In genomic region chr13:71866173-71867091, GRCh38 we compare ENCODE assay signal across 8 cellular contexts. TPM values are rescaled to one million over a fixed set of nuclear protein-coding genes. Genes with fewer than 3 reads are reported as not detected.
A peak's percentile ranks its signal among the peaks of the same experiment; 100 is the strongest.
DNase-seq lines count a peak whose midpoint lies in the region; ATAC-seq and TF ChIP-seq lines count a peak whose summit lies in the region.

No MANE protein-coding gene starts in this region.

- no peak for TF ChIP-seq EP300 in ovary (IDR thresholded peaks at IDR 0.05)

- no peak for TF ChIP-seq POLR2A in ovary (IDR thresholded peaks at IDR 0.05)

- intact Hi-C loops in head of caudate nucleus (cut with DNase I), result no loop called here
- intact Hi-C loops in ovary (cut with DNase I), result no loop called here

- no peaks in the 10 kb centered on the region for H3K9me3 ChIP-seq in ovary

- 1% methylated on average over 70 to 80 of the region's 80 CpGs for WGBS in ovary, 3 donors

- TF ChIP-seq CTCF in HL-60 (IDR thresholded peaks at IDR 0.05; ENCODE audit: insufficient read depth, low read length) (no peak), ovary (IDR thresholded peaks at IDR 0.05) (no peak)

- no peaks in the 10 kb centered on the region for H3K36me3 ChIP-seq in ovary

- H3K27me3 ChIP-seq in HL-60 (ENCODE audit: insufficient read depth, poor library complexity, severe bottlenecking) (no peaks in the 10 kb centered on the region), ovary (no peaks in the 10 kb centered on the region)

- H3K27ac ChIP-seq in HL-60 (replicated peaks), result peak overlapping the region; percentile 96
- no peak overlapping the region for H3K27ac ChIP-seq in ovary

- H3K4me1 ChIP-seq in ovary (ENCODE audit: insufficient read depth), result no peaks in the 10 kb centered on the region

- H3K4me3 ChIP-seq in HL-60 (replicated peaks; ENCODE audit: insufficient read depth, low read length), result peak overlapping the region; percentile 87
- peak overlapping the region; percentile 43 for H3K4me3 ChIP-seq in ovary

- DNase-seq in NCI-H1436 (lab: John Stamatoyannopoulos, UW), result peak; percentile 46
- DNase-seq in NCI-H1436 treated with DMSO at 0.1 percent for 48 hours (lab: John Stamatoyannopoulos, UW), result no peak
- DNase-seq in HL-60 (ENCODE audit: low read depth in 1 of 2, low spot score in 1 of 2), result peak; percentile 21 to 69
- peak; percentile 20 to 36 for DNase-seq in activated T-cell treated with anti-CD3 and anti-CD28 coated beads, Interleukin-2, amount 50 U/mL, for 48 hours
- peak in 38 of 42 donors; percentile 6 to 65 (median 32) for DNase-seq in head of caudate nucleus
- DNase-seq in ovary, result peak in 2 of 5 donors; percentile 10 to 37

- ATAC-seq in HG02642 (IDR thresholded peaks at IDR 0.05; ENCODE audit: poor library complexity, unreplicated experiment) (no peak), GM19035 (IDR thresholded peaks at IDR 0.05; ENCODE audit: unreplicated experiment) (no peak)

RNA-seq across cellular contexts. Expression of gene DACH1, which starts 0.6 kb away (rescaled TPM):
- 1 to 10 TPM in 6 of 7 donors, under 1 TPM in 1; 0.91 to 3.2 (median 1.7) TPM for total RNA-seq in ovary
- polyA plus RNA-seq in ovary, result 1 to 10 TPM; 1.4 to 1.7 TPM
